Comparison of ENCODE assay signal across 25 cellular contexts in the genomic region with DNA sequence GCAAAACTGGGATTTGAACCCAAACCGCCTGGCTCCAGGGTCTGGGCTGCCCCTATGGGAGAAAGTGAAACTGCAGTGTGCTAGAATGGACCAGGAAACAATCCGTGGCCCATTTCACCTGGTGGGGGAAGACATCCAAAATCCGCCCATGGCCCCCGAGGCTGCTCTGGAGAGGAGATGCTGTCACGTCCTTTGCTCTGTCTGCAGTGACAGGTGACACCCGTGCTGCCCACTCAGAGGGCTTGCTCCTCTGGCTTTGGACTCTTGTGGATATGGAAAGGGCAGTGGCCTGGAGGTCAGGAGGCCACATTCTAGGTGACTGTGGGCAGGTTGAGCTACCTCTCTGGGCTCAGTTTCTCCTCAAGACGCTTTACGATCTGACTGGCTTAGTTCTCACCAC.
"Had no signal": no experiment of that assay in that cellular context is flagged by ENCODE, and none has a peak within 500 bp of the region (broad histone marks: within the 10 kb centered on the region; RNA-seq: fewer than 3 reads in every experiment).

No MANE protein-coding gene starts in this region.

- FAIRE-seq: endothelial cell of umbilical vein, frontal cortex, islet of Langerhans, kidney had no signal

- H3K4me1 ChIP-seq: colonic mucosa, esophagus muscularis mucosa, foreskin keratinocyte, gastroesophageal sphincter, heart left ventricle, lower lobe of right lung had no signal

- H3K4me3 ChIP-seq: colonic mucosa, dorsolateral prefrontal cortex, esophagus muscularis mucosa, gastroesophageal sphincter, heart left ventricle, hepatocyte, lower lobe of right lung, mucosa of descending colon had no signal

- H3K9me3 ChIP-seq: colonic mucosa, esophagus muscularis mucosa, gastroesophageal sphincter, heart left ventricle, lower lobe of right lung, mucosa of descending colon had no signal

- H3K27me3 ChIP-seq: colonic mucosa, hepatocyte had no signal

- H3K4me2 ChIP-seq: hepatocyte had no signal

- H3K36me3 ChIP-seq: colonic mucosa, esophagus muscularis mucosa, gastroesophageal sphincter, heart left ventricle, lower lobe of right lung had no signal

- ATAC-seq: foreskin keratinocyte; gastroesophageal sphincter; heart left ventricle; left colon; left lobe of liver; left ventricle myocardium superior; lower lobe of right lung; mucosa of descending colon; naive thymus-derived CD8-positive, alpha-beta T cell had no signal

- DNase-seq: colonic mucosa; dermis blood vessel endothelial cell; dorsolateral prefrontal cortex; effector CD4-positive, alpha-beta T cell; effector memory CD4-positive, alpha-beta T cell; foreskin keratinocyte; heart left ventricle; hypothalamus; immature natural killer cell; kidney; kidney glomerular epithelial cell; left colon; left ventricle myocardium superior; lower lobe of right lung; mesenchymal stem cell; mucosa of descending colon; naive B cell; naive thymus-derived CD8-positive, alpha-beta T cell had no signal

- H3K79me2 ChIP-seq: hepatocyte had no signal

- H3K27ac ChIP-seq: colonic mucosa, dorsolateral prefrontal cortex, esophagus muscularis mucosa, foreskin keratinocyte, gastroesophageal sphincter, heart left ventricle, hepatocyte, lower lobe of right lung had no signal

- H2AFZ ChIP-seq: hepatocyte had no signal
